In the genomic region with DNA sequence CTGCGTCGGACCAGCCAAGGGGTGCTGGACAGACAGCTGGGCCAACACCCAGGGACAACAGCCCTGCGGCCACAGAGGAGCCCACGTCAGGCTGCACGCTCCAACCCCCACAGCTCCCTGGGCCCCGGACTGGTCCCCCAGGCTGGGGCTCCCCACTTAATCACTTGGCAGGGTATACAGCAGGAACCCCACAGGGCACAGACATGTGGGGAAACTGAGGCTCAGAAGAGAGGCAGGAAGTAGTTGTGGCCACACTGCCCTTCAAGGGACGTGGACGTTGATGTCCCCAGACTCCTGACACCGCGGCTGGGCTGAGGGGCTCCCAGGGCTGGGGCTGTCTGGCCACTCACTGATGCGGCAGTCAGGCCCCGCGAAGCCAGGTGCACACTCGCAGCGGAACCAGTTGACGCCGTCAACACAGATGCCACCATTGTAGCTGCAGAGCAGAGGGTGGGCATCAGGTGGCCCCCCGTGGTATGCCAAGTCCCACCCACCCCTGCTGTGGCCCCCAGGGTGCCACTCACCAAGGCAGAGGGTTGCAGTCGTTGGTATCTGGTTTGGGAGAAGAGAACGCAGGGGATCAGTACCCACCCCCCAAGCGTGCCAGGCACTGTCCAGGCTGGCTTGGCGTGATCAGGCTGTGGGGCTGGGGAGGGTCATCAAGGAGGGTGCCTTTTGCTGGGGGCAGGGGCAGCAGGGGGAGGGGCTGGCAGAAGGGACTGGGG, we compare ENCODE assay signal across 17 cellular contexts. TPM values are rescaled to one million over a fixed set of nuclear protein-coding genes. Genes with fewer than 3 reads are reported as not detected.
DNase-seq lines count a peak whose midpoint lies in the region; ATAC-seq and TF ChIP-seq lines count a peak whose summit lies in the region.
"Had no signal": no experiment of that assay in that cellular context is flagged by ENCODE, and none has a peak within 500 bp of the region (broad histone marks: within the 10 kb centered on the region; RNA-seq: fewer than 3 reads in every experiment).

No MANE protein-coding gene starts in this region.

- H3K27me3 ChIP-seq in right cardiac atrium (ENCODE audit: control insufficient read depth, insufficient read depth) = no peaks in the 10 kb centered on the region

- no peaks in the 10 kb centered on the region for H3K4me1 Mint-ChIP-seq in activated naive CD4-positive, alpha-beta T cell treated with anti-CD3 and anti-CD28 coated beads, Interleukin-2, amount 10 ng/mL, durations not matched to agents 7 days and 5 days
- H3K4me1 Mint-ChIP-seq in CD14-positive monocyte = no peaks in the 10 kb centered on the region
- no peaks in the 10 kb centered on the region for H3K4me1 Mint-ChIP-seq in nephron progenitor cell
- H3K4me1 Mint-ChIP-seq: GM23338 had no signal

- no peak overlapping the region for H3K4me3 ChIP-seq in right cardiac atrium (ENCODE audit: low read length)
- H3K4me3 ChIP-seq: BLaER1 treated with 17β-estradiol and CSF1 and Interleukin-3, amounts not matched to agents 10 nM and 100 nM; GM12878; GM23338 had no signal

- no peaks in the 10 kb centered on the region for H3K9me3 ChIP-seq in right cardiac atrium (ENCODE audit: control insufficient read depth, low read length)
- H3K9me3 ChIP-seq: BLaER1 treated with 17β-estradiol and CSF1 and Interleukin-3, amounts not matched to agents 10 nM and 100 nM had no signal

- 88% methylated on average over 22 of the region's 22 CpGs for WGBS in right cardiac atrium

- H3K36me3 Mint-ChIP-seq in activated naive CD4-positive, alpha-beta T cell treated with anti-CD3 and anti-CD28 coated beads, Interleukin-2, amount 10 ng/mL, durations not matched to agents 7 days and 5 days = no peaks in the 10 kb centered on the region
- H3K36me3 Mint-ChIP-seq in CD14-positive monocyte = no peaks in the 10 kb centered on the region
- H3K36me3 Mint-ChIP-seq in nephron progenitor cell (ENCODE audit: low read depth) = peaks cover 4% of the 10 kb centered on the region

- H3K27ac ChIP-seq in right cardiac atrium (ENCODE audit: low read length) = no peak overlapping the region
- H3K27ac ChIP-seq: BLaER1 treated with 17β-estradiol and CSF1 and Interleukin-3, amounts not matched to agents 10 nM and 100 nM; RWPE1 had no signal

- intact Hi-C loops in CD14-positive monocyte (cut with micrococcal nuclease) = no loop called here
- intact Hi-C loops in right cardiac atrium (cut with DNase I) = no loop called here
- intact Hi-C loops in posterior vena cava (cut with DNase I) = no loop called here

- DNase-seq in activated naive CD4-positive, alpha-beta T cell treated with anti-CD3 and anti-CD28 coated beads, Interleukin-2, amount 10 ng/mL, durations not matched to agents 7 days and 5 days = peak; percentile 17
- no peak for DNase-seq in activated naive CD4-positive, alpha-beta T cell (lab: John Stamatoyannopoulos, UW)
- peak; percentile 36 for DNase-seq in CD14-positive monocyte (ENCODE audit: low spot score)
- peak; percentile 8 to 44 (median 28) for DNase-seq in right cardiac atrium
- peak; percentile 58 for DNase-seq in posterior vena cava (ENCODE audit: low spot score)
- DNase-seq in nephron progenitor cell = no peak
- DNase-seq in GM19240 (ENCODE audit: insufficient read length, low spot score) = no peak
- DNase-seq: GDM1, KG1, NCI-H1417 treated with DMSO at 0.1 percent for 48 hours, NCI-H2029, NCI-H774 had no signal

- no peaks in the 10 kb centered on the region for H3K4me1 ChIP-seq in right cardiac atrium (ENCODE audit: control insufficient read depth, insufficient read depth, low read length)

- no peak overlapping the region for H3K4me3 Mint-ChIP-seq in activated naive CD4-positive, alpha-beta T cell treated with anti-CD3 and anti-CD28 coated beads, Interleukin-2, amount 10 ng/mL, durations not matched to agents 7 days and 5 days
- no peak overlapping the region for H3K4me3 Mint-ChIP-seq in CD14-positive monocyte
- no peak overlapping the region for H3K4me3 Mint-ChIP-seq in nephron progenitor cell
- H3K4me3 Mint-ChIP-seq: GM23338 had no signal

- H3K27ac Mint-ChIP-seq in activated naive CD4-positive, alpha-beta T cell treated with anti-CD3 and anti-CD28 coated beads, Interleukin-2, amount 10 ng/mL, durations not matched to agents 7 days and 5 days = no peak overlapping the region
- no peak overlapping the region for H3K27ac Mint-ChIP-seq in CD14-positive monocyte
- no peak overlapping the region for H3K27ac Mint-ChIP-seq in nephron progenitor cell
- H3K27ac Mint-ChIP-seq: GM23338 had no signal

- CTCF ChIA-PET in activated naive CD4-positive, alpha-beta T cell treated with anti-CD3 and anti-CD28 coated beads, Interleukin-2, amount 10 ng/mL, durations not matched to agents 7 days and 5 days (lab: Charles Lee) = no interaction called here

- no peak for ATAC-seq in right cardiac atrium
- no peak for ATAC-seq in HG03571 (IDR thresholded peaks at IDR 0.05; ENCODE audit: unreplicated experiment)
- ATAC-seq: GM12878, GM23338 had no signal

- no peaks in the 10 kb centered on the region for H3K27me3 Mint-ChIP-seq in activated naive CD4-positive, alpha-beta T cell treated with anti-CD3 and anti-CD28 coated beads, Interleukin-2, amount 10 ng/mL, durations not matched to agents 7 days and 5 days
- H3K27me3 Mint-ChIP-seq in CD14-positive monocyte (ENCODE audit: low read depth in 3 of 3) = peaks cover 0 to 3% (median 2%) of the 10 kb centered on the region in 3 donors
- no peaks in the 10 kb centered on the region for H3K27me3 Mint-ChIP-seq in nephron progenitor cell (ENCODE audit: low read depth, poor library complexity)

- H3K9me3 Mint-ChIP-seq in activated naive CD4-positive, alpha-beta T cell treated with anti-CD3 and anti-CD28 coated beads, Interleukin-2, amount 10 ng/mL, durations not matched to agents 7 days and 5 days = peaks cover 2% of the 10 kb centered on the region
- peaks cover 0 to 1% (median 0%) of the 10 kb centered on the region in 7 donors for H3K9me3 Mint-ChIP-seq in CD14-positive monocyte
- peaks cover 3% of the 10 kb centered on the region for H3K9me3 Mint-ChIP-seq in nephron progenitor cell

- TF ChIP-seq CTCF in CD14-positive monocyte (IDR thresholded peaks at IDR 0.05) = no peak
- no peak for TF ChIP-seq CTCF in nephron progenitor cell (IDR thresholded peaks at IDR 0.05)

RNA-seq across cellular contexts. Expression of gene JAG2, which starts 21.4 kb away (rescaled TPM):
- polyA plus RNA-seq in CD14-positive monocyte (not detected), right cardiac atrium (17.8 TPM)
- total RNA-seq in right cardiac atrium (10 to 100 TPM; 16.5 to 21.3 (median 17.4) TPM), posterior vena cava (10 to 100 TPM; 13.0 to 17.3 TPM)

RNA-seq across cellular contexts. Expression of gene NUDT14, which starts 34.0 kb away (rescaled TPM):
- 10 to 100 TPM; 23.9 to 37.4 TPM for polyA plus RNA-seq in CD14-positive monocyte
- total RNA-seq in right cardiac atrium = 10 to 100 TPM; 23.9 to 35.5 (median 32.0) TPM
- 31.4 TPM for polyA plus RNA-seq in right cardiac atrium
- total RNA-seq in posterior vena cava = 10 to 100 TPM; 12.7 to 15.9 TPM

Comparison
In these comparisons a context has a peak if more than half of its experiments do, and no peak if none do; other contexts are left out.
1. DNase-seq: peak in activated naive CD4-positive, alpha-beta T cell treated with anti-CD3 and anti-CD28 coated beads, Interleukin-2, amount 10 ng/mL, durations not matched to agents 7 days and 5 days (single experiment), CD14-positive monocyte (single experiment), right cardiac atrium (3 of 3) and posterior vena cava (single experiment); none in activated naive CD4-positive, alpha-beta T cell (0 of 4), nephron progenitor cell (single experiment) and GM19240 (single experiment).